Comparison of ENCODE assay signal across 25 cellular contexts in the genomic region with DNA sequence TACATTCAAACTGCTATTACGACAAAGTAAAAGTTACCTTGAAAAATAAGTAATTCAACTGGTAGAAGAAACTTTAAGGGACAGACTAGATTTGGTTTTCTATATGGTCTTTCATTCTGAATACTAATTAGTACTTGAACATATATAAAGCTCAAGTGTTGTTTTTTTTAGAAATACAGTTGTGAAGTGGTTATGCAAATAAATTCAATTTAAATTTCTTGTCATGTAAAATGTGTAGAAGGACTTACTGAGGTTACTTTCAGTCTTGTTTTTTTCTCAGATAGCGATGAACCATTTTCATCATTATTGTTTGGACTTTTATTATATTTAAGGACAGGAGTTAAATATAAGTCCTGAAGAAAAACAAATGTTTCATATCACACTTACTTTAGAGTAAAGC. TPM values are rescaled to one million over a fixed set of nuclear protein-coding genes. Genes with fewer than 3 reads are reported as not detected.
A peak's percentile ranks its signal among the peaks of the same experiment; 100 is the strongest.
DNase-seq lines count a peak whose midpoint lies in the region; ATAC-seq and TF ChIP-seq lines count a peak whose summit lies in the region.
"Had no signal": no experiment of that assay in that cellular context is flagged by ENCODE, and none has a peak within 500 bp of the region (broad histone marks: within the 10 kb centered on the region; RNA-seq: fewer than 3 reads in every experiment).

No MANE protein-coding gene starts in this region.

- H3K4me3 Mint-ChIP-seq in WTC11, result peak overlapping the region; percentile 30
- H3K4me3 Mint-ChIP-seq in memory B cell, result no peak overlapping the region
- H3K4me3 Mint-ChIP-seq: activated CD4-positive, alpha-beta T cell treated with anti-CD3 and anti-CD28 coated beads, Interleukin-2, amount 10 ng/mL, durations not matched to agents 7 days and 5 days; activated naive CD8-positive, alpha-beta T cell treated with anti-CD3 and anti-CD28 coated beads, Interleukin-2, amount 50 U/mL, for 24 hours; activated T-cell treated with anti-CD3 and anti-CD28 coated beads, Interleukin-2, amount 50 U/mL, for 4 hours; mesothelial cell of epicardium; naive thymus-derived CD4-positive, alpha-beta T cell; stimulated activated naive CD8-positive, alpha-beta T cell treated with anti-CD3 and anti-CD28 coated beads, Interleukin-15, amount 100 ng/mL, for 72 hours; T-helper 2 cell treated with Interferon-gamma antibody and Interleukin-4, amounts not matched to agents 5 μg/mL and 100 μg/mL, for 36 hours had no signal

- H3K27me3 ChIP-seq in spleen (replicated peaks in 1 of 7), result no peaks in the 10 kb centered on the region
- no peaks in the 10 kb centered on the region for H3K27me3 ChIP-seq in brain microvascular endothelial cell (replicated peaks)
- H3K27me3 ChIP-seq: thyroid gland had no signal

- peaks cover 41% of the 10 kb centered on the region for H3K4me1 Mint-ChIP-seq in WTC11
- peaks cover 9% of the 10 kb centered on the region for H3K4me1 Mint-ChIP-seq in memory B cell

- DNase-seq in WTC11 (ENCODE audit: low spot score) (no peak), memory B cell (ENCODE audit: low spot score in 2 of 2) (no peak), spleen (no peak), brain microvascular endothelial cell (no peak), T-helper 9 cell (no peak)
- DNase-seq: activated CD4-positive, alpha-beta T cell treated with anti-CD3 and anti-CD28 coated beads, Interleukin-2, amount 10 ng/mL, durations not matched to agents 7 days and 5 days; activated naive CD8-positive, alpha-beta T cell treated with anti-CD3 and anti-CD28 coated beads, Interleukin-2, amount 50 U/mL, for 24 hours; activated T-cell treated with anti-CD3 and anti-CD28 coated beads, Interleukin-2, amount 50 U/mL, for 4 hours; cerebellar nuclear complex; DMS53; GF-D8; islet precursor cell; left ventricle myocardium superior; naive thymus-derived CD4-positive, alpha-beta T cell; NCI-H1436; NCI-H2107; occipital lobe; Right ventricle myocardium superior; stimulated activated naive CD8-positive, alpha-beta T cell treated with anti-CD3 and anti-CD28 coated beads, Interleukin-15, amount 100 ng/mL, for 72 hours; thyroid gland; WERI-Rb-1 had no signal

- intact Hi-C loops in spleen (cut with DNase I; ENCODE audit: low total_unique reads), result no loop called here

- WGBS in spleen, 5 donors, result 87 to 94% (median 92%) methylated on average over 2 of the region's 2 CpGs

- H3K27ac Mint-ChIP-seq in WTC11 (no peak overlapping the region), memory B cell (peak overlapping the region; percentile 80)
- H3K27ac Mint-ChIP-seq: activated CD4-positive, alpha-beta T cell treated with anti-CD3 and anti-CD28 coated beads, Interleukin-2, amount 10 ng/mL, durations not matched to agents 7 days and 5 days; activated naive CD8-positive, alpha-beta T cell treated with anti-CD3 and anti-CD28 coated beads, Interleukin-2, amount 50 U/mL, for 24 hours; mesothelial cell of epicardium; stimulated activated naive CD8-positive, alpha-beta T cell treated with anti-CD3 and anti-CD28 coated beads, Interleukin-15, amount 100 ng/mL, for 72 hours; T-helper 2 cell treated with Interferon-gamma antibody and Interleukin-4, amounts not matched to agents 5 μg/mL and 100 μg/mL, for 36 hours had no signal

- in situ Hi-C loops in brain microvascular endothelial cell (cut with HindIII; ENCODE audit: low pct_ligation_motif_present, low sequenced_read_pairs), result no loop called here

- no peaks in the 10 kb centered on the region for H3K27me3 Mint-ChIP-seq in WTC11 (ENCODE audit: low read depth)
- H3K27me3 Mint-ChIP-seq in memory B cell, result no peaks in the 10 kb centered on the region
- H3K27me3 Mint-ChIP-seq: activated CD4-positive, alpha-beta T cell treated with anti-CD3 and anti-CD28 coated beads, Interleukin-2, amount 10 ng/mL, durations not matched to agents 7 days and 5 days; activated naive CD8-positive, alpha-beta T cell treated with anti-CD3 and anti-CD28 coated beads, Interleukin-2, amount 50 U/mL, for 24 hours; naive thymus-derived CD4-positive, alpha-beta T cell; stimulated activated naive CD8-positive, alpha-beta T cell treated with anti-CD3 and anti-CD28 coated beads, Interleukin-15, amount 100 ng/mL, for 72 hours had no signal

- H3K36me3 ChIP-seq in spleen (no peaks in the 10 kb centered on the region), brain microvascular endothelial cell (replicated peaks) (no peaks in the 10 kb centered on the region)
- H3K36me3 ChIP-seq: thyroid gland, WERI-Rb-1 had no signal

- TF ChIP-seq POLR2A in spleen (IDR thresholded peaks at IDR 0.05), result no peak

- ATAC-seq in GM18498 (IDR thresholded peaks at IDR 0.05; ENCODE audit: unreplicated experiment), result peak; percentile 59
- peak; percentile 69 for ATAC-seq in HG03354 (IDR thresholded peaks at IDR 0.05; ENCODE audit: poor library complexity, severe bottlenecking, unreplicated experiment)
- ATAC-seq in WTC11, result no peak
- ATAC-seq in memory B cell (ENCODE audit: low read depth), result no peak
- ATAC-seq: activated naive CD8-positive, alpha-beta T cell treated with anti-CD3 and anti-CD28 coated beads, Interleukin-2, amount 50 U/mL, for 24 hours; activated T-cell treated with anti-CD3 and anti-CD28 coated beads, Interleukin-2, amount 50 U/mL, for 4 hours; left ventricle myocardium superior; naive thymus-derived CD4-positive, alpha-beta T cell; stimulated activated naive CD8-positive, alpha-beta T cell treated with anti-CD3 and anti-CD28 coated beads, Interleukin-15, amount 100 ng/mL, for 72 hours had no signal

- H3K36me3 Mint-ChIP-seq in WTC11 (no peaks in the 10 kb centered on the region), memory B cell (no peaks in the 10 kb centered on the region)
- H3K36me3 Mint-ChIP-seq: mesothelial cell of epicardium had no signal

- TF ChIP-seq CTCF in WTC11 (IDR thresholded peaks at IDR 0.05) (no peak), spleen (IDR thresholded peaks at IDR 0.05 in 8 of 11, conservative IDR thresholded peaks at IDR 0.05 in 3 of 11) (no peak), brain microvascular endothelial cell (IDR thresholded peaks at IDR 0.05; ENCODE audit: low read depth, low read length, missing control alignments) (no peak)

- no peak overlapping the region for H3K27ac ChIP-seq in spleen
- no peak overlapping the region for H3K27ac ChIP-seq in brain microvascular endothelial cell
- H3K27ac ChIP-seq: thyroid gland, WERI-Rb-1 had no signal

- H3K9me3 Mint-ChIP-seq in WTC11 (no peaks in the 10 kb centered on the region), memory B cell (no peaks in the 10 kb centered on the region)
- H3K9me3 Mint-ChIP-seq: activated CD4-positive, alpha-beta T cell treated with anti-CD3 and anti-CD28 coated beads, Interleukin-2, amount 10 ng/mL, durations not matched to agents 7 days and 5 days; activated naive CD8-positive, alpha-beta T cell treated with anti-CD3 and anti-CD28 coated beads, Interleukin-2, amount 50 U/mL, for 24 hours; activated T-cell treated with anti-CD3 and anti-CD28 coated beads, Interleukin-2, amount 50 U/mL, for 4 hours; mesothelial cell of epicardium; naive thymus-derived CD4-positive, alpha-beta T cell; stimulated activated naive CD8-positive, alpha-beta T cell treated with anti-CD3 and anti-CD28 coated beads, Interleukin-15, amount 100 ng/mL, for 72 hours; T-helper 2 cell treated with Interferon-gamma antibody and Interleukin-4, amounts not matched to agents 5 μg/mL and 100 μg/mL, for 36 hours had no signal

- CTCF ChIA-PET in WTC11 (lab: Charles Lee), result no interaction called here

- no peaks in the 10 kb centered on the region for H3K9me3 ChIP-seq in spleen
- H3K9me3 ChIP-seq: thyroid gland had no signal

- H3K4me1 ChIP-seq in spleen, result peaks cover 0 to 17% (median 0%) of the 10 kb centered on the region in 6 donors
- H3K4me1 ChIP-seq: thyroid gland had no signal

- H3K4me3 ChIP-seq in spleen (no peak overlapping the region), brain microvascular endothelial cell (ENCODE audit: low read depth, low read length) (no peak overlapping the region)
- H3K4me3 ChIP-seq: thyroid gland had no signal

- POLR2A ChIA-PET in WTC11 (lab: Charles Lee), result no interaction called here

TF ChIP-seq in WTC11, 78 proteins besides CTCF, POLR2A, EP300 and RAD21 (continues in another document):
- TF ChIP-seq ATF1 (CRISPR knock-in tag; IDR thresholded peaks at IDR 0.05), result no peak
- TF ChIP-seq, protein P1, sequence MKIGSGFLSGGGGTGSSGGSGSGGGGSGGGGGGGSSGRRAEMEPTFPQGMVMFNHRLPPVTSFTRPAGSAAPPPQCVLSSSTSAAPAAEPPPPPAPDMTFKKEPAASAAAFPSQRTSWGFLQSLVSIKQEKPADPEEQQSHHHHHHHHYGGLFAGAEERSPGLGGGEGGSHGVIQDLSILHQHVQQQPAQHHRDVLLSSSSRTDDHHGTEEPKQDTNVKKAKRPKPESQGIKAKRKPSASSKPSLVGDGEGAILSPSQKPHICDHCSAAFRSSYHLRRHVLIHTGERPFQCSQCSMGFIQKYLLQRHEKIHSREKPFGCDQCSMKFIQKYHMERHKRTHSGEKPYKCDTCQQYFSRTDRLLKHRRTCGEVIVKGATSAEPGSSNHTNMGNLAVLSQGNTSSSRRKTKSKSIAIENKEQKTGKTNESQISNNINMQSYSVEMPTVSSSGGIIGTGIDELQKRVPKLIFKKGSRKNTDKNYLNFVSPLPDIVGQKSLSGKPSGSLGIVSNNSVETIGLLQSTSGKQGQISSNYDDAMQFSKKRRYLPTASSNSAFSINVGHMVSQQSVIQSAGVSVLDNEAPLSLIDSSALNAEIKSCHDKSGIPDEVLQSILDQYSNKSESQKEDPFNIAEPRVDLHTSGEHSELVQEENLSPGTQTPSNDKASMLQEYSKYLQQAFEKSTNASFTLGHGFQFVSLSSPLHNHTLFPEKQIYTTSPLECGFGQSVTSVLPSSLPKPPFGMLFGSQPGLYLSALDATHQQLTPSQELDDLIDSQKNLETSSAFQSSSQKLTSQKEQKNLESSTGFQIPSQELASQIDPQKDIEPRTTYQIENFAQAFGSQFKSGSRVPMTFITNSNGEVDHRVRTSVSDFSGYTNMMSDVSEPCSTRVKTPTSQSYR (CRISPR knock-in tag; IDR thresholded peaks at IDR 0.05), result no peak
- TF ChIP-seq, protein P2, sequence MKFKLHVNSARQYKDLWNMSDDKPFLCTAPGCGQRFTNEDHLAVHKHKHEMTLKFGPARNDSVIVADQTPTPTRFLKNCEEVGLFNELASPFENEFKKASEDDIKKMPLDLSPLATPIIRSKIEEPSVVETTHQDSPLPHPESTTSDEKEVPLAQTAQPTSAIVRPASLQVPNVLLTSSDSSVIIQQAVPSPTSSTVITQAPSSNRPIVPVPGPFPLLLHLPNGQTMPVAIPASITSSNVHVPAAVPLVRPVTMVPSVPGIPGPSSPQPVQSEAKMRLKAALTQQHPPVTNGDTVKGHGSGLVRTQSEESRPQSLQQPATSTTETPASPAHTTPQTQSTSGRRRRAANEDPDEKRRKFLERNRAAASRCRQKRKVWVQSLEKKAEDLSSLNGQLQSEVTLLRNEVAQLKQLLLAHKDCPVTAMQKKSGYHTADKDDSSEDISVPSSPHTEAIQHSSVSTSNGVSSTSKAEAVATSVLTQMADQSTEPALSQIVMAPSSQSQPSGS (CRISPR knock-in tag; IDR thresholded peaks at IDR 0.05; ENCODE audit: borderline replicate concordance, low read depth), result no peak

RNA-seq across cellular contexts. Expression of a gene that starts 24.4 kb away (rescaled TPM):
- total RNA-seq in WTC11 (2021), result 19.0 to 24.7 TPM (median 19.7 TPM) in 3 replicates
- 10 to 100 TPM; 20.2 to 32.9 (median 23.9) TPM for total RNA-seq in spleen
- polyA plus RNA-seq in spleen, result 1 to 10 TPM; 4.6 to 7.4 (median 6.5) TPM

RNA-seq across cellular contexts. Expression of a gene that starts 24.9 kb away (rescaled TPM):
- 152 to 156 TPM (median 156 TPM) in 3 replicates for total RNA-seq in WTC11 (2021)
- 100 to 1,000 TPM; 157 to 197 (median 177) TPM for total RNA-seq in spleen
- polyA plus RNA-seq in spleen, result 100 to 1,000 TPM; 106 to 170 (median 122) TPM

Comparison
In these comparisons a context has a peak if more than half of its experiments do, and no peak if none do; other contexts are left out.
1. ATAC-seq: peak in GM18498 (single experiment) and HG03354 (single experiment); none in WTC11 (single experiment) and memory B cell (single experiment).